In genomic region chr13:112220296-112220875, GRCh38 we compare ENCODE assay signal across 34 cellular contexts.
"Had no signal": no experiment of that assay in that cellular context is flagged by ENCODE, and none has a peak within 500 bp of the region (broad histone marks: within the 10 kb centered on the region; RNA-seq: fewer than 3 reads in every experiment).

No MANE protein-coding gene starts in this region.

- H3K36me3 Mint-ChIP-seq: activated CD8-positive, alpha-beta memory T cell treated with anti-CD3 and anti-CD28 coated beads, Interleukin-2, amount 10 ng/mL, durations not matched to agents 7 days and 5 days; activated naive CD4-positive, alpha-beta T cell treated with anti-CD3 and anti-CD28 coated beads, Interleukin-2, amount 10 ng/mL, durations not matched to agents 7 days and 5 days; activated naive CD4-positive, alpha-beta T cell treated with anti-CD3 and anti-CD28 coated beads, Interleukin-2, amount 50 U/mL, for 24 hours; activated naive CD8-positive, alpha-beta T cell; activated naive CD8-positive, alpha-beta T cell treated with anti-CD3 and anti-CD28 coated beads, Interleukin-2, amount 10 ng/mL, durations not matched to agents 7 days and 5 days had no signal

- H3K4me3 ChIP-seq: ascending aorta, breast epithelium had no signal

- H3K9me3 ChIP-seq: ascending aorta, breast epithelium had no signal

- H3K4me1 Mint-ChIP-seq: activated B cell treated with CpG ODN at 0.5 μM for 24 hours; activated CD4-positive, alpha-beta memory T cell treated with anti-CD3 and anti-CD28 coated beads, Interleukin-2, amount 10 ng/mL, durations not matched to agents 7 days and 5 days; activated CD4-positive, alpha-beta T cell treated with anti-CD3 and anti-CD28 coated beads, Interleukin-2, amount 10 ng/mL, durations not matched to agents 7 days and 5 days; activated CD8-positive, alpha-beta memory T cell treated with anti-CD3 and anti-CD28 coated beads, Interleukin-2, amount 10 ng/mL, durations not matched to agents 7 days and 5 days; activated naive CD4-positive, alpha-beta T cell treated with anti-CD3 and anti-CD28 coated beads, Interleukin-2, amount 10 ng/mL, durations not matched to agents 7 days and 5 days; activated naive CD4-positive, alpha-beta T cell treated with anti-CD3 and anti-CD28 coated beads, Interleukin-2, amount 50 U/mL, for 24 hours; activated naive CD8-positive, alpha-beta T cell treated with anti-CD3 and anti-CD28 coated beads, Interleukin-2, amount 10 ng/mL, durations not matched to agents 7 days and 5 days; activated naive CD8-positive, alpha-beta T cell treated with anti-CD3 and anti-CD28 coated beads, Interleukin-2, amount 50 U/mL, for 24 hours had no signal

- H3K27me3 Mint-ChIP-seq: activated B cell treated with CpG ODN at 0.5 μM for 24 hours; activated CD4-positive, alpha-beta memory T cell treated with anti-CD3 and anti-CD28 coated beads, Interleukin-2, amount 10 ng/mL, durations not matched to agents 7 days and 5 days; activated CD4-positive, alpha-beta T cell treated with anti-CD3 and anti-CD28 coated beads, Interleukin-2, amount 10 ng/mL, durations not matched to agents 7 days and 5 days; activated CD8-positive, alpha-beta memory T cell treated with anti-CD3 and anti-CD28 coated beads, Interleukin-2, amount 10 ng/mL, durations not matched to agents 7 days and 5 days; activated naive CD8-positive, alpha-beta T cell treated with anti-CD3 and anti-CD28 coated beads, Interleukin-2, amount 50 U/mL, for 24 hours; activated T-cell treated with anti-CD3 and anti-CD28 coated beads, Interleukin-2, amount 50 U/mL, for 24 hours had no signal

- H3K27me3 ChIP-seq: ascending aorta, brain microvascular endothelial cell had no signal

- DNase-seq: activated B cell treated with CpG ODN at 0.5 μM for 24 hours; activated CD4-positive, alpha-beta memory T cell treated with anti-CD3 and anti-CD28 coated beads, Interleukin-2, amount 10 ng/mL, durations not matched to agents 7 days and 5 days; activated CD4-positive, alpha-beta T cell treated with anti-CD3 and anti-CD28 coated beads for 4 hours; activated CD4-positive, alpha-beta T cell treated with anti-CD3 and anti-CD28 coated beads, Interleukin-2, amount 10 ng/mL, durations not matched to agents 7 days and 5 days; activated CD4-positive, alpha-beta T cell treated with anti-CD3 and anti-CD28 coated beads, Interleukin-2, amount 50 U/mL, for 48 hours; activated CD4-positive, CD25-positive, alpha-beta regulatory T cell treated with anti-CD3 and anti-CD28 coated beads, Interleukin-2, amount 50 U/mL, for 72 hours; activated CD8-positive, alpha-beta memory T cell treated with anti-CD3 and anti-CD28 coated beads for 24 hours; activated CD8-positive, alpha-beta memory T cell treated with anti-CD3 and anti-CD28 coated beads, Interleukin-2, amount 10 ng/mL, durations not matched to agents 7 days and 5 days; activated CD8-positive, alpha-beta memory T cell treated with anti-CD3 and anti-CD28 coated beads, Interleukin-2, amount 50 U/mL, for 48 hours; activated CD8-positive, alpha-beta T cell treated with anti-CD3 and anti-CD28 coated beads, Interleukin-2, amount 10 ng/mL, durations not matched to agents 7 days and 5 days; activated effector memory CD4-positive, alpha-beta T cell treated with Interleukin-2 at 50 U/mL for 16 hours; activated gamma-delta T cell; activated naive CD4-positive, alpha-beta T cell treated with anti-CD3 and anti-CD28 coated beads, Interleukin-2, amount 10 ng/mL, durations not matched to agents 7 days and 5 days; activated naive CD4-positive, alpha-beta T cell treated with Interleukin-2 at 50 U/mL for 16 hours; activated naive CD8-positive, alpha-beta T cell treated with anti-CD3 and anti-CD28 coated beads, Interleukin-2, amount 10 ng/mL, durations not matched to agents 7 days and 5 days; activated naive CD8-positive, alpha-beta T cell treated with anti-CD3 and anti-CD28 coated beads, Interleukin-2, amount 50 U/mL, for 24 hours; activated T-cell treated with anti-CD3 and anti-CD28 coated beads, Interleukin-2, amount 50 U/mL, for 24 hours; activated T-cell treated with anti-CD3 and anti-CD28 coated beads, Interleukin-2, amount 50 U/mL, for 48 hours; amygdala; anterior cingulate cortex; brain microvascular endothelial cell; central memory CD4-positive, alpha-beta T cell; T-helper 1 cell; T-helper 2 cell; T-helper 9 cell had no signal

- H3K4me3 Mint-ChIP-seq: activated B cell treated with CpG ODN at 0.5 μM for 24 hours; activated CD4-positive, alpha-beta memory T cell treated with anti-CD3 and anti-CD28 coated beads, Interleukin-2, amount 10 ng/mL, durations not matched to agents 7 days and 5 days; activated CD4-positive, alpha-beta T cell treated with anti-CD3 and anti-CD28 coated beads, Interleukin-2, amount 10 ng/mL, durations not matched to agents 7 days and 5 days; activated CD8-positive, alpha-beta memory T cell treated with anti-CD3 and anti-CD28 coated beads, Interleukin-2, amount 10 ng/mL, durations not matched to agents 7 days and 5 days; activated CD8-positive, alpha-beta T cell treated with anti-CD3 and anti-CD28 coated beads, Interleukin-2, amount 10 ng/mL, durations not matched to agents 7 days and 5 days; activated naive CD4-positive, alpha-beta T cell treated with anti-CD3 and anti-CD28 coated beads, Interleukin-2, amount 10 ng/mL, durations not matched to agents 7 days and 5 days; activated naive CD4-positive, alpha-beta T cell treated with anti-CD3 and anti-CD28 coated beads, Interleukin-2, amount 50 U/mL, for 24 hours; activated naive CD8-positive, alpha-beta T cell; activated naive CD8-positive, alpha-beta T cell treated with anti-CD3 and anti-CD28 coated beads, Interleukin-2, amount 10 ng/mL, durations not matched to agents 7 days and 5 days; activated naive CD8-positive, alpha-beta T cell treated with anti-CD3 and anti-CD28 coated beads, Interleukin-2, amount 50 U/mL, for 24 hours; activated T-cell treated with anti-CD3 and anti-CD28 coated beads, Interleukin-2, amount 50 U/mL, for 24 hours; T-helper 1 cell treated with Interleukin-12 subunit alpha and Interleukin-12 subunit beta and Interleukin-4 antibody, amounts not matched to agents 30 μg/mL and 1 μg/mL, for 36 hours; T-helper 2 cell treated with Interferon-gamma antibody and Interleukin-4, amounts not matched to agents 5 μg/mL and 100 μg/mL, for 36 hours had no signal

- H3K9me3 Mint-ChIP-seq: activated B cell treated with CpG ODN at 0.5 μM for 24 hours; activated CD4-positive, alpha-beta memory T cell treated with anti-CD3 and anti-CD28 coated beads, Interleukin-2, amount 10 ng/mL, durations not matched to agents 7 days and 5 days; activated CD4-positive, alpha-beta T cell treated with anti-CD3 and anti-CD28 coated beads, Interleukin-2, amount 10 ng/mL, durations not matched to agents 7 days and 5 days; activated naive CD4-positive, alpha-beta T cell treated with anti-CD3 and anti-CD28 coated beads, Interleukin-2, amount 50 U/mL, for 24 hours; activated naive CD8-positive, alpha-beta T cell treated with anti-CD3 and anti-CD28 coated beads, Interleukin-2, amount 10 ng/mL, durations not matched to agents 7 days and 5 days; activated naive CD8-positive, alpha-beta T cell treated with anti-CD3 and anti-CD28 coated beads, Interleukin-2, amount 50 U/mL, for 24 hours; activated T-cell treated with anti-CD3 and anti-CD28 coated beads, Interleukin-2, amount 50 U/mL, for 24 hours; activated T-helper 2 cell treated with anti-CD3 and anti-CD28 coated beads, Interferon-gamma antibody, Interleukin-2, Interleukin-4, amounts not matched to agents 10 μg/mL and 5 μg/mL and 100 μg/mL, durations not matched to agents 14 hours and 24 hours and 36 hours; T-helper 1 cell treated with Interleukin-12 subunit alpha and Interleukin-12 subunit beta and Interleukin-4 antibody, amounts not matched to agents 30 μg/mL and 1 μg/mL, for 36 hours; T-helper 2 cell treated with Interferon-gamma antibody and Interleukin-4, amounts not matched to agents 5 μg/mL and 100 μg/mL, for 36 hours had no signal

- H3K36me3 ChIP-seq: ascending aorta, brain microvascular endothelial cell, breast epithelium had no signal

- H3K4me1 ChIP-seq: ascending aorta, breast epithelium had no signal

- H3K27ac Mint-ChIP-seq: activated B cell treated with CpG ODN at 0.5 μM for 24 hours; activated CD4-positive, alpha-beta memory T cell treated with anti-CD3 and anti-CD28 coated beads, Interleukin-2, amount 10 ng/mL, durations not matched to agents 7 days and 5 days; activated CD4-positive, alpha-beta T cell treated with anti-CD3 and anti-CD28 coated beads, Interleukin-2, amount 10 ng/mL, durations not matched to agents 7 days and 5 days; activated CD8-positive, alpha-beta memory T cell treated with anti-CD3 and anti-CD28 coated beads, Interleukin-2, amount 10 ng/mL, durations not matched to agents 7 days and 5 days; activated CD8-positive, alpha-beta T cell treated with anti-CD3 and anti-CD28 coated beads, Interleukin-2, amount 10 ng/mL, durations not matched to agents 7 days and 5 days; activated naive CD4-positive, alpha-beta T cell treated with anti-CD3 and anti-CD28 coated beads, Interleukin-2, amount 10 ng/mL, durations not matched to agents 7 days and 5 days; activated naive CD4-positive, alpha-beta T cell treated with anti-CD3 and anti-CD28 coated beads, Interleukin-2, amount 50 U/mL, for 24 hours; activated naive CD8-positive, alpha-beta T cell; activated naive CD8-positive, alpha-beta T cell treated with anti-CD3 and anti-CD28 coated beads, Interleukin-2, amount 10 ng/mL, durations not matched to agents 7 days and 5 days; activated naive CD8-positive, alpha-beta T cell treated with anti-CD3 and anti-CD28 coated beads, Interleukin-2, amount 50 U/mL, for 24 hours; activated T-cell treated with anti-CD3 and anti-CD28 coated beads, Interleukin-2, amount 50 U/mL, for 24 hours; activated T-helper 2 cell treated with anti-CD3 and anti-CD28 coated beads, Interferon-gamma antibody, Interleukin-2, Interleukin-4, amounts not matched to agents 10 μg/mL and 5 μg/mL and 100 μg/mL, durations not matched to agents 14 hours and 24 hours and 36 hours; T-helper 1 cell treated with Interleukin-12 subunit alpha and Interleukin-12 subunit beta and Interleukin-4 antibody, amounts not matched to agents 30 μg/mL and 1 μg/mL, for 36 hours; T-helper 2 cell treated with Interferon-gamma antibody and Interleukin-4, amounts not matched to agents 5 μg/mL and 100 μg/mL, for 36 hours had no signal

- H3K27ac ChIP-seq: ascending aorta, brain microvascular endothelial cell, breast epithelium, VCaP had no signal

- FAIRE-seq: TTC549 had no signal
